ENCODE assay signal across 1 cellular context in the genomic region with DNA sequence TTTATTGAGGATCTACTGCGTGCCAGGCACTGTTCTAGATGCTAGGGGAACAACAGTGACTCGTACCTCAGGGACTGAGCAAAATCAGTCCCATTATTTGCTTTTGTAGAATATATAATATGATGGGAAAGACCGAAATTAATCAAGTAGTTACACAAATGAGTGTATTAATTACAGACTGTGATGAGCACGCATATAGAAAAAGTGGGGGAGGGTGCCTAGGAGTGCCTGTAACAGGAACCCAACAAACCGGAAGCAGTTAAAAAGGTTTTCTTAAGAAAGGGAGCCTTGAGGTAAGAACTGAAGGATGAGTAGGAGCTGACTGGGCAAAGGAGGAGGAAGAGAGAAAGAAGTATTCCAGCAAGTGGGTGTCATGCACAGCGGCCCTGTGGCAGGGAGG.
TF ChIP-seq lines count a peak whose summit lies in the region.

No MANE protein-coding gene starts in this region.

TF ChIP-seq in IMR-90, 13 proteins besides CTCF, POLR2A, EP300 and RAD21:
- TF ChIP-seq SMC3 (IDR thresholded peaks at IDR 0.05; ENCODE audit: low read depth, low read length) (no peak), RFX5 (IDR thresholded peaks at IDR 0.05; ENCODE audit: low read depth, low read length) (no peak), FOS (IDR thresholded peaks at IDR 0.05; ENCODE audit: low read depth, low read length) (no peak), MAFK (IDR thresholded peaks at IDR 0.05; ENCODE audit: low read depth, low read length) (no peak), CHD1 (IDR thresholded peaks at IDR 0.05; ENCODE audit: low read depth, low read length) (no peak), MXI1 (IDR thresholded peaks at IDR 0.05; ENCODE audit: borderline replicate concordance, low read depth, low read length) (no peak), CEBPB (IDR thresholded peaks at IDR 0.05; ENCODE audit: low read depth, low read length) (no peak), BHLHE40 (IDR thresholded peaks at IDR 0.05; ENCODE audit: low read depth, low read length) (no peak), NFE2L2 (IDR thresholded peaks at IDR 0.05; ENCODE audit: low read depth, low read length) (no peak), RCOR1 (IDR thresholded peaks at IDR 0.05; ENCODE audit: insufficient replicate concordance, low read length) (no peak), MAZ (IDR thresholded peaks at IDR 0.05; ENCODE audit: borderline replicate concordance, low read depth, low read length) (no peak)
- TF ChIP-seq, protein P1, sequence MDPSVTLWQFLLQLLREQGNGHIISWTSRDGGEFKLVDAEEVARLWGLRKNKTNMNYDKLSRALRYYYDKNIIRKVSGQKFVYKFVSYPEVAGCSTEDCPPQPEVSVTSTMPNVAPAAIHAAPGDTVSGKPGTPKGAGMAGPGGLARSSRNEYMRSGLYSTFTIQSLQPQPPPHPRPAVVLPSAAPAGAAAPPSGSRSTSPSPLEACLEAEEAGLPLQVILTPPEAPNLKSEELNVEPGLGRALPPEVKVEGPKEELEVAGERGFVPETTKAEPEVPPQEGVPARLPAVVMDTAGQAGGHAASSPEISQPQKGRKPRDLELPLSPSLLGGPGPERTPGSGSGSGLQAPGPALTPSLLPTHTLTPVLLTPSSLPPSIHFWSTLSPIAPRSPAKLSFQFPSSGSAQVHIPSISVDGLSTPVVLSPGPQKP (IDR thresholded peaks at IDR 0.05; ENCODE audit: borderline replicate concordance, low read depth, low read length) = no peak
- TF ChIP-seq, protein P2, sequence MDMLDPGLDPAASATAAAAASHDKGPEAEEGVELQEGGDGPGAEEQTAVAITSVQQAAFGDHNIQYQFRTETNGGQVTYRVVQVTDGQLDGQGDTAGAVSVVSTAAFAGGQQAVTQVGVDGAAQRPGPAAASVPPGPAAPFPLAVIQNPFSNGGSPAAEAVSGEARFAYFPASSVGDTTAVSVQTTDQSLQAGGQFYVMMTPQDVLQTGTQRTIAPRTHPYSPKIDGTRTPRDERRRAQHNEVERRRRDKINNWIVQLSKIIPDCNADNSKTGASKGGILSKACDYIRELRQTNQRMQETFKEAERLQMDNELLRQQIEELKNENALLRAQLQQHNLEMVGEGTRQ (IDR thresholded peaks at IDR 0.05; ENCODE audit: low read depth, low read length) = no peak
